23 cellular contexts compared by ENCODE assay signal in genomic region chr18:79294235-79294634, GRCh38.
DNase-seq lines count a peak whose midpoint lies in the region; ATAC-seq, FAIRE-seq and TF ChIP-seq lines count a peak whose summit lies in the region.
"Had no signal": no experiment of that assay in that cellular context is flagged by ENCODE, and none has a peak within 500 bp of the region (broad histone marks: within the 10 kb centered on the region; RNA-seq: fewer than 3 reads in every experiment).

No MANE protein-coding gene starts in this region.

- ATAC-seq in activated T-helper 17 cell treated with anti-CD3 and anti-CD28 coated beads, Interleukin-2, amount 50 U/mL, for 72 hours (replicated peaks) = no peak
- ATAC-seq: A549, GM12878 had no signal

- no peak overlapping the region for H4K8ac ChIP-seq in mesendoderm (ENCODE audit: low read depth, low read length)

- H3K56ac ChIP-seq in mesendoderm (ENCODE audit: low read length) = peak overlapping the region; percentile 15

- H2BK5ac ChIP-seq in mesendoderm (ENCODE audit: low read length) = no peak overlapping the region

- TF ChIP-seq CTCF in D721Med (IDR thresholded peaks at IDR 0.05; ENCODE audit: insufficient read depth, missing control alignments) (no peak), ovary (IDR thresholded peaks at IDR 0.05) (no peak)

- H3K27me3 ChIP-seq in BLaER1 (no peaks in the 10 kb centered on the region), mesendoderm (ENCODE audit: insufficient read depth, low read length, poor library complexity) (no peaks in the 10 kb centered on the region), ovary (no peaks in the 10 kb centered on the region)

- no peak for DNase-seq in D721Med (ENCODE audit: insufficient read length, low spot score)
- DNase-seq in mesendoderm = no peak
- DNase-seq in ovary = no peak
- no peak for DNase-seq in DMS79 (lab: John Stamatoyannopoulos, UW)
- DNase-seq in occipital lobe (lab: John Stamatoyannopoulos, UW) = no peak
- DNase-seq: 8988T; ACHN; AML-193; Calu3; CD4-positive, alpha-beta memory T cell; COR-L47; DMS153; EL; GDM1; GOT3; HFFc6 had no signal

- H2BK15ac ChIP-seq in mesendoderm (replicated peaks; ENCODE audit: low read depth) = no peak overlapping the region

- H3K4ac ChIP-seq in mesendoderm (ENCODE audit: low read depth, low read length) = no peak overlapping the region

- peak; percentile 81 for FAIRE-seq in D721Med (lab: Jason Lieb, UNC)
- FAIRE-seq: A549, H54 had no signal

- no peak overlapping the region for H3K27ac ChIP-seq in BLaER1
- no peak overlapping the region for H3K27ac ChIP-seq in mesendoderm (ENCODE audit: low read depth, low read length)
- no peak overlapping the region for H3K27ac ChIP-seq in ovary
- H3K27ac ChIP-seq: A549 had no signal

- H3K36me3 ChIP-seq in BLaER1 (peaks cover 9% of the 10 kb centered on the region), mesendoderm (ENCODE audit: control insufficient read depth, insufficient read depth, low read length) (no peaks in the 10 kb centered on the region), ovary (no peaks in the 10 kb centered on the region)
- H3K36me3 ChIP-seq: HAP-1 had no signal

- WGBS in mesendoderm (ENCODE audit: extremely low coverage, insufficient coverage, low lambda C conversion rate) = no CpG with 5 or more reads among the region's 10 CpGs
- WGBS in ovary, 3 donors = 84 to 86% (median 86%) methylated on average over 10 of the region's 10 CpGs

- H3K9ac ChIP-seq in BLaER1 = no peak overlapping the region
- H3K9ac ChIP-seq in mesendoderm (ENCODE audit: low read length) = no peak overlapping the region

- peaks cover 9% of the 10 kb centered on the region for H3K4me1 ChIP-seq in BLaER1
- H3K4me1 ChIP-seq in mesendoderm (ENCODE audit: control insufficient read depth, low read depth, low read length) = no peaks in the 10 kb centered on the region
- no peaks in the 10 kb centered on the region for H3K4me1 ChIP-seq in ovary (ENCODE audit: insufficient read depth)
- H3K4me1 ChIP-seq: A549, HAP-1 had no signal

- no peak overlapping the region for H3K4me3 ChIP-seq in BLaER1
- H3K4me3 ChIP-seq in mesendoderm (ENCODE audit: low read length) = no peak overlapping the region
- H3K4me3 ChIP-seq in ovary = no peak overlapping the region
- H3K4me3 ChIP-seq: A549, GM12878, HAP-1 had no signal

- intact Hi-C loops in ovary (cut with DNase I) = no loop called here

- peak overlapping the region; percentile 44 for H3K27ac Mint-ChIP-seq in activated T-helper 17 cell treated with anti-CD3 and anti-CD28 coated beads, Interleukin-2, amount 50 U/mL, for 72 hours
- H3K27ac Mint-ChIP-seq: HFFc6 had no signal

- no peak overlapping the region for H3K23ac ChIP-seq in mesendoderm (ENCODE audit: low read length)

- peaks cover 3% of the 10 kb centered on the region for H3K4me1 Mint-ChIP-seq in activated T-helper 17 cell treated with anti-CD3 and anti-CD28 coated beads, Interleukin-2, amount 50 U/mL, for 72 hours

- no peak for TF ChIP-seq EP300 in ovary (IDR thresholded peaks at IDR 0.05)

- H4K5ac ChIP-seq in mesendoderm (ENCODE audit: low read length) = no peak overlapping the region

- TF ChIP-seq POLR2A in ovary (IDR thresholded peaks at IDR 0.05) = no peak

- peaks cover 5% of the 10 kb centered on the region; the same call in 1 of the 2 replicates for H3K9me3 ChIP-seq in BLaER1
- H3K9me3 ChIP-seq in ovary = no peaks in the 10 kb centered on the region
- H3K9me3 ChIP-seq: A549, HAP-1 had no signal

- H3K79me1 ChIP-seq in mesendoderm (ENCODE audit: low read length) = no peaks in the 10 kb centered on the region

- H3K27me3 Mint-ChIP-seq in activated T-helper 17 cell treated with anti-CD3 and anti-CD28 coated beads, Interleukin-2, amount 50 U/mL, for 72 hours = no peaks in the 10 kb centered on the region
- H3K27me3 Mint-ChIP-seq: CD4-positive, alpha-beta memory T cell had no signal

- H3K9me3 Mint-ChIP-seq in activated T-helper 17 cell treated with anti-CD3 and anti-CD28 coated beads, Interleukin-2, amount 50 U/mL, for 72 hours = no peaks in the 10 kb centered on the region
- H3K9me3 Mint-ChIP-seq: HFFc6 had no signal

- no peak overlapping the region for H3K4me3 Mint-ChIP-seq in activated T-helper 17 cell treated with anti-CD3 and anti-CD28 coated beads, Interleukin-2, amount 50 U/mL, for 72 hours
- H3K4me3 Mint-ChIP-seq: CD14-positive monocyte, HFFc6 had no signal

- no peaks in the 10 kb centered on the region for H4K20me1 ChIP-seq in BLaER1

- peaks cover 26% of the 10 kb centered on the region for H3K36me3 Mint-ChIP-seq in activated T-helper 17 cell treated with anti-CD3 and anti-CD28 coated beads, Interleukin-2, amount 50 U/mL, for 72 hours (ENCODE audit: low read depth)

- no peaks in the 10 kb centered on the region for H3K79me2 ChIP-seq in mesendoderm (ENCODE audit: control insufficient read depth, insufficient read depth, low read length)

- H2BK120ac ChIP-seq in mesendoderm (ENCODE audit: low read depth, low read length) = no peak overlapping the region

- H3K18ac ChIP-seq in mesendoderm (ENCODE audit: low read length) = no peak overlapping the region

- H2AK5ac ChIP-seq in mesendoderm (ENCODE audit: low read length) = no peak overlapping the region

- H3K4me2 ChIP-seq in BLaER1 = peak overlapping the region; percentile 29
- no peak overlapping the region for H3K4me2 ChIP-seq in mesendoderm (ENCODE audit: low read length)
- H3K4me2 ChIP-seq: A549 had no signal
